In the genomic region with DNA sequence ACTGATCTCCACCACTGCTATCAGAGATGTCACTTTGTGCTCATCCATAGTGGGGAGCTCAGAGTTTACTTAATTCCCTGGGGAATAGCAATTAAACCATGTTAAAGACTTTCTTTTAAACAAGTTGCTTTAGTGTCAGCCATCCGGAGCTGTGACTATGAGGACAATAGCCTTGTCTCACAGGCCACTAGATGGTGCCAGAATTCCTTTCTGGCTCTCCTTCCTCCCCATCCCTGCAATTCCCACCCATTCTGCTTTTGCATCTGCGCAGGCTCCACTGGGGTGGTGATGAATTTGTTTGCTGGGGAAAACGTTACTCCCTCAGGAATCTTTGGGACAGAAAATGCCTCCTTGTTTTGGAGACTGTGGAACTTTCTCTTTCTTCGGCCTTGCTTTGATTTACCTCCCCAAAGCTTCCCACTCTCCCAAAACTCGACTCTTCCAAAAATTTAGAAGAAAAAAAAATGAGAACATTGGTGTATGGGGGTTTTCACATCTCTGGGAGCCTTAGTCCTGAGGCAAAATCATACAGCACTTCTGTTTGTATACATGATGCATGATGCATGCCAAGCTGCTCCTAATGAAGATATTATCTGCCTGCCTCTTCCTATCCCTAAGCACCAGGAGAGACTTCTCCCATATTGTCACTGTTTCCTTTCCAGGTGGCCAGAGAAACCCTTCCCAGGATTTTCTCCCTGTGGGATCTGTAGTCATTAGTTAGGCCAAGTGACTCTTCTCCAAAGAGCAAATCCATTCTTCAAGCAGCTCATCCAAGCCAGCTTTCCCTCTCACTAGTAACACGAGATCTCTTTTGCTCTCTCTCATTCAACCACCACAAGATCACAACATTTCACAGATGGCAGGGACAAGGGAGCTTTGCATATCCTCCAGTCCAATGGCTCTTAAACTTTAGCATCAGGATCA, we compare ENCODE assay signal across 8 cellular contexts.
DNase-seq lines count a peak whose midpoint lies in the region; ATAC-seq and TF ChIP-seq lines count a peak whose summit lies in the region.

No MANE protein-coding gene starts in this region.

- intact Hi-C loops in head of caudate nucleus (cut with DNase I) = no loop called here
- intact Hi-C loops in activated CD4-positive, alpha-beta T cell treated with anti-CD3 and anti-CD28 coated beads, Interleukin-2, amount 10 ng/mL, durations not matched to agents 24 days and 14 days (cut with micrococcal nuclease) = no loop called here

- H3K4me1 Mint-ChIP-seq in activated CD4-positive, alpha-beta T cell treated with anti-CD3 and anti-CD28 coated beads, Interleukin-2, amount 10 ng/mL, durations not matched to agents 24 days and 14 days = no peaks in the 10 kb centered on the region

- no peaks in the 10 kb centered on the region for H3K27me3 ChIP-seq in RWPE2 (ENCODE audit: insufficient read depth, poor library complexity, severe bottlenecking)

- TF ChIP-seq CTCF in RWPE2 (IDR thresholded peaks at IDR 0.05; ENCODE audit: poor library complexity, severe bottlenecking) (peak; percentile 86), retinal pigment epithelial cell (conservative IDR thresholded peaks at IDR 0.05; ENCODE audit: low read depth, low read length) (peak; percentile 93)

- no peak overlapping the region for H3K27ac ChIP-seq in RWPE2 (ENCODE audit: poor library complexity, severe bottlenecking)

- H3K9me3 Mint-ChIP-seq in activated CD4-positive, alpha-beta T cell treated with anti-CD3 and anti-CD28 coated beads, Interleukin-2, amount 10 ng/mL, durations not matched to agents 24 days and 14 days = no peaks in the 10 kb centered on the region

- H3K36me3 ChIP-seq in RWPE2 (ENCODE audit: low read depth) = no peaks in the 10 kb centered on the region

- no peak overlapping the region for H3K27ac Mint-ChIP-seq in activated CD4-positive, alpha-beta T cell treated with anti-CD3 and anti-CD28 coated beads, Interleukin-2, amount 10 ng/mL, durations not matched to agents 24 days and 14 days

- H3K27me3 Mint-ChIP-seq in activated CD4-positive, alpha-beta T cell treated with anti-CD3 and anti-CD28 coated beads, Interleukin-2, amount 10 ng/mL, durations not matched to agents 24 days and 14 days = no peaks in the 10 kb centered on the region

- H3K4me3 ChIP-seq in RWPE2 (ENCODE audit: severe bottlenecking) (no peak overlapping the region), retinal pigment epithelial cell (ENCODE audit: low read length) (no peak overlapping the region)

- no peaks in the 10 kb centered on the region for H3K4me1 ChIP-seq in RWPE2 (ENCODE audit: insufficient read depth, poor library complexity, severe bottlenecking)

- no peaks in the 10 kb centered on the region for H3K9me3 ChIP-seq in RWPE2 (ENCODE audit: severe bottlenecking)

- DNase-seq in ELR (ENCODE audit: low read depth) (peak; percentile 24), LHCN-M2 (ENCODE audit: low read depth) (peak; percentile 59), RWPE2 (ENCODE audit: low spot score) (no peak), head of caudate nucleus (peak; percentile 59 to 94 (median 81)), retinal pigment epithelial cell (ENCODE audit: low read depth) (peak; percentile 34)
- no peak for DNase-seq in stimulated activated naive CD4-positive, alpha-beta T cell (lab: John Stamatoyannopoulos, UW)
- no peak for DNase-seq in activated CD4-positive, alpha-beta T cell treated with anti-CD3 and anti-CD28 coated beads, Interleukin-2, amount 10 ng/mL, durations not matched to agents 24 days and 14 days

- no peaks in the 10 kb centered on the region for H3K36me3 Mint-ChIP-seq in activated CD4-positive, alpha-beta T cell treated with anti-CD3 and anti-CD28 coated beads, Interleukin-2, amount 10 ng/mL, durations not matched to agents 24 days and 14 days (ENCODE audit: low read depth)

- ATAC-seq in RWPE2 (ENCODE audit: low read depth) = peak; percentile 85
- ATAC-seq in GM21423 (IDR thresholded peaks at IDR 0.05; ENCODE audit: unreplicated experiment) = no peak

- H3K4me3 Mint-ChIP-seq in activated CD4-positive, alpha-beta T cell treated with anti-CD3 and anti-CD28 coated beads, Interleukin-2, amount 10 ng/mL, durations not matched to agents 24 days and 14 days = no peak overlapping the region

Comparison
In these comparisons a context has a peak if more than half of its experiments do, and no peak if none do; other contexts are left out.
1. DNase-seq: peak in ELR (single experiment), LHCN-M2 (single experiment), head of caudate nucleus (42 of 42) and retinal pigment epithelial cell (single experiment); none in RWPE2 (single experiment), stimulated activated naive CD4-positive, alpha-beta T cell (0 of 6) and activated CD4-positive, alpha-beta T cell treated with anti-CD3 and anti-CD28 coated beads, Interleukin-2, amount 10 ng/mL, durations not matched to agents 24 days and 14 days (single experiment).